2 cellular contexts compared by ENCODE assay signal in the genomic region with DNA sequence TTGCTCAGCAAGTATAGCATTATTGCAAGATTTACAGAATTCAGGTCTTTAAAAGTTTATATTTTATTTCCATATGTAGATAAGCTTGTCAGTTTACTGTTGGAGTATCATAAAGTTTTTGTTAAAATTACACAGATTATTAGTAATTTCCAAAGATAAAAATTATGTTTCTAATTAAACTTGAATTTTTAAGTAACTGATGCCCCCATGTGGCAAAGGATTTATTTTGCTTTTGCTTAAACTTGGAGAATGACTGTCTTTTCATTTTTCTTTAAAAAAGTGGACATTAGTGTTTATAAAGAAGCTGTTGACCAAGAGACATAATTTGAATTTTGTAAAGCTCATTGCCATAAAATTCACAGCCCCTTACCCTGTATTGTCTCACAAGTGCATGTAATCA.
TF ChIP-seq lines count a peak whose summit lies in the region.

No MANE protein-coding gene starts in this region.

TF ChIP-seq in liver, 16 proteins besides CTCF, POLR2A, EP300 and RAD21:
- no peak for TF ChIP-seq HNF4G (IDR thresholded peaks at IDR 0.05)
- TF ChIP-seq FOXA1 (IDR thresholded peaks at IDR 0.05), result no peak
- no peak for TF ChIP-seq YY1 (IDR thresholded peaks at IDR 0.05)
- TF ChIP-seq, protein P1, sequence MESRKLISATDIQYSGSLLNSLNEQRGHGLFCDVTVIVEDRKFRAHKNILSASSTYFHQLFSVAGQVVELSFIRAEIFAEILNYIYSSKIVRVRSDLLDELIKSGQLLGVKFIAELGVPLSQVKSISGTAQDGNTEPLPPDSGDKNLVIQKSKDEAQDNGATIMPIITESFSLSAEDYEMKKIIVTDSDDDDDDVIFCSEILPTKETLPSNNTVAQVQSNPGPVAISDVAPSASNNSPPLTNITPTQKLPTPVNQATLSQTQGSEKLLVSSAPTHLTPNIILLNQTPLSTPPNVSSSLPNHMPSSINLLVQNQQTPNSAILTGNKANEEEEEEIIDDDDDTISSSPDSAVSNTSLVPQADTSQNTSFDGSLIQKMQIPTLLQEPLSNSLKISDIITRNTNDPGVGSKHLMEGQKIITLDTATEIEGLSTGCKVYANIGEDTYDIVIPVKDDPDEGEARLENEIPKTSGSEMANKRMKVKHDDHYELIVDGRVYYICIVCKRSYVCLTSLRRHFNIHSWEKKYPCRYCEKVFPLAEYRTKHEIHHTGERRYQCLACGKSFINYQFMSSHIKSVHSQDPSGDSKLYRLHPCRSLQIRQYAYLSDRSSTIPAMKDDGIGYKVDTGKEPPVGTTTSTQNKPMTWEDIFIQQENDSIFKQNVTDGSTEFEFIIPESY (IDR thresholded peaks at IDR 0.05), result no peak
- no peak for TF ChIP-seq EGR1 (IDR thresholded peaks at IDR 0.05; ENCODE audit: low read depth in 2 of 2)
- TF ChIP-seq JUND (IDR thresholded peaks at IDR 0.05), result no peak
- TF ChIP-seq RXRA (IDR thresholded peaks at IDR 0.05), result no peak
- TF ChIP-seq, protein P2, sequence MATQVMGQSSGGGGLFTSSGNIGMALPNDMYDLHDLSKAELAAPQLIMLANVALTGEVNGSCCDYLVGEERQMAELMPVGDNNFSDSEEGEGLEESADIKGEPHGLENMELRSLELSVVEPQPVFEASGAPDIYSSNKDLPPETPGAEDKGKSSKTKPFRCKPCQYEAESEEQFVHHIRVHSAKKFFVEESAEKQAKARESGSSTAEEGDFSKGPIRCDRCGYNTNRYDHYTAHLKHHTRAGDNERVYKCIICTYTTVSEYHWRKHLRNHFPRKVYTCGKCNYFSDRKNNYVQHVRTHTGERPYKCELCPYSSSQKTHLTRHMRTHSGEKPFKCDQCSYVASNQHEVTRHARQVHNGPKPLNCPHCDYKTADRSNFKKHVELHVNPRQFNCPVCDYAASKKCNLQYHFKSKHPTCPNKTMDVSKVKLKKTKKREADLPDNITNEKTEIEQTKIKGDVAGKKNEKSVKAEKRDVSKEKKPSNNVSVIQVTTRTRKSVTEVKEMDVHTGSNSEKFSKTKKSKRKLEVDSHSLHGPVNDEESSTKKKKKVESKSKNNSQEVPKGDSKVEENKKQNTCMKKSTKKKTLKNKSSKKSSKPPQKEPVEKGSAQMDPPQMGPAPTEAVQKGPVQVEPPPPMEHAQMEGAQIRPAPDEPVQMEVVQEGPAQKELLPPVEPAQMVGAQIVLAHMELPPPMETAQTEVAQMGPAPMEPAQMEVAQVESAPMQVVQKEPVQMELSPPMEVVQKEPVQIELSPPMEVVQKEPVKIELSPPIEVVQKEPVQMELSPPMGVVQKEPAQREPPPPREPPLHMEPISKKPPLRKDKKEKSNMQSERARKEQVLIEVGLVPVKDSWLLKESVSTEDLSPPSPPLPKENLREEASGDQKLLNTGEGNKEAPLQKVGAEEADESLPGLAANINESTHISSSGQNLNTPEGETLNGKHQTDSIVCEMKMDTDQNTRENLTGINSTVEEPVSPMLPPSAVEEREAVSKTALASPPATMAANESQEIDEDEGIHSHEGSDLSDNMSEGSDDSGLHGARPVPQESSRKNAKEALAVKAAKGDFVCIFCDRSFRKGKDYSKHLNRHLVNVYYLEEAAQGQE (IDR thresholded peaks at IDR 0.05), result no peak

TF ChIP-seq in HepG2, 621 proteins besides CTCF, POLR2A, EP300 and RAD21:
- TF ChIP-seq ZNF33A (CRISPR knock-in tag; IDR thresholded peaks at IDR 0.05; ENCODE audit: borderline replicate concordance) (no peak), LCORL (IDR thresholded peaks at IDR 0.05) (no peak), LCORL (CRISPR knock-in tag; IDR thresholded peaks at IDR 0.05) (no peak), ZNF569 (CRISPR knock-in tag; IDR thresholded peaks at IDR 0.05; ENCODE audit: borderline replicate concordance) (no peak), HMG20B (CRISPR knock-in tag; conservative IDR thresholded peaks at IDR 0.05) (no peak), ZNF547 (CRISPR knock-in tag; IDR thresholded peaks at IDR 0.05) (no peak), JUN (CRISPR knock-in tag; IDR thresholded peaks at IDR 0.05) (no peak), MEF2D (CRISPR knock-in tag; IDR thresholded peaks at IDR 0.05) (no peak), ZSCAN29 (CRISPR knock-in tag; conservative IDR thresholded peaks at IDR 0.05) (no peak), AGO2 (optimal IDR thresholded peaks at IDR 0.05; ENCODE audit: low read depth, low read length) (no peak), AHR (CRISPR knock-in tag; IDR thresholded peaks at IDR 0.05) (no peak), ZSCAN30 (CRISPR knock-in tag; IDR thresholded peaks at IDR 0.05) (no peak), FOXP1 (IDR thresholded peaks at IDR 0.05) (no peak), FOXP1 (CRISPR knock-in tag; IDR thresholded peaks at IDR 0.05) (no peak), SOX13 (IDR thresholded peaks at IDR 0.05) (no peak), SOX13 (CRISPR knock-in tag; conservative IDR thresholded peaks at IDR 0.05 in 1 of 2, IDR thresholded peaks at IDR 0.05 in 1 of 2) (no peak)
- TF ChIP-seq, protein P3, sequence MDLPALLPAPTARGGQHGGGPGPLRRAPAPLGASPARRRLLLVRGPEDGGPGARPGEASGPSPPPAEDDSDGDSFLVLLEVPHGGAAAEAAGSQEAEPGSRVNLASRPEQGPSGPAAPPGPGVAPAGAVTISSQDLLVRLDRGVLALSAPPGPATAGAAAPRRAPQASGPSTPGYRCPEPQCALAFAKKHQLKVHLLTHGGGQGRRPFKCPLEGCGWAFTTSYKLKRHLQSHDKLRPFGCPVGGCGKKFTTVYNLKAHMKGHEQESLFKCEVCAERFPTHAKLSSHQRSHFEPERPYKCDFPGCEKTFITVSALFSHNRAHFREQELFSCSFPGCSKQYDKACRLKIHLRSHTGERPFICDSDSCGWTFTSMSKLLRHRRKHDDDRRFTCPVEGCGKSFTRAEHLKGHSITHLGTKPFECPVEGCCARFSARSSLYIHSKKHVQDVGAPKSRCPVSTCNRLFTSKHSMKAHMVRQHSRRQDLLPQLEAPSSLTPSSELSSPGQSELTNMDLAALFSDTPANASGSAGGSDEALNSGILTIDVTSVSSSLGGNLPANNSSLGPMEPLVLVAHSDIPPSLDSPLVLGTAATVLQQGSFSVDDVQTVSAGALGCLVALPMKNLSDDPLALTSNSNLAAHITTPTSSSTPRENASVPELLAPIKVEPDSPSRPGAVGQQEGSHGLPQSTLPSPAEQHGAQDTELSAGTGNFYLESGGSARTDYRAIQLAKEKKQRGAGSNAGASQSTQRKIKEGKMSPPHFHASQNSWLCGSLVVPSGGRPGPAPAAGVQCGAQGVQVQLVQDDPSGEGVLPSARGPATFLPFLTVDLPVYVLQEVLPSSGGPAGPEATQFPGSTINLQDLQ (CRISPR knock-in tag; IDR thresholded peaks at IDR 0.05), result no peak
TF ChIP-seq in HepG2: peak in this region for 0.
